10 cellular contexts compared by ENCODE assay signal in genomic region chr22:20965104-20965887, GRCh38. TPM values are rescaled to one million over a fixed set of nuclear protein-coding genes. Genes with fewer than 3 reads are reported as not detected.
DNase-seq lines count a peak whose midpoint lies in the region; TF ChIP-seq lines count a peak whose summit lies in the region.
"Had no signal": no experiment of that assay in that cellular context is flagged by ENCODE, and none has a peak within 500 bp of the region (broad histone marks: within the 10 kb centered on the region; RNA-seq: fewer than 3 reads in every experiment).

No MANE protein-coding gene starts in this region.

- intact Hi-C loops in dorsolateral prefrontal cortex (cut with DNase I) = no loop called here

- peak overlapping the region; percentile 74 to 85 for H3K9ac ChIP-seq in mucosa of rectum (ENCODE audit: low read depth in 1 of 2, low read length in 2 of 2)

- H3K4me1 ChIP-seq in mucosa of rectum (ENCODE audit: control insufficient read depth in 2 of 2, insufficient read depth in 2 of 2, low read length in 2 of 2) (peaks cover 32 to 38% of the 10 kb centered on the region in 2 donors), tibial nerve (peaks cover 0 to 19% (median 11%) of the 10 kb centered on the region in 4 donors)

- no peak for TF ChIP-seq EP300 in tibial nerve (IDR thresholded peaks at IDR 0.05)

- H3K27ac Mint-ChIP-seq in activated T-cell treated with anti-CD3 and anti-CD28 coated beads, Interleukin-2, amount 50 U/mL, for 24 hours = no peak overlapping the region

- H3K27me3 ChIP-seq in dorsolateral prefrontal cortex (peaks cover 0 to 19% (median 0%) of the 10 kb centered on the region in 45 donors), mucosa of rectum (ENCODE audit: control insufficient read depth in 2 of 2, insufficient read depth in 2 of 2, low read length in 2 of 2) (no peaks in the 10 kb centered on the region), tibial nerve (peaks cover 0 to 23% of the 10 kb centered on the region in 2 donors)

- H3K36me3 Mint-ChIP-seq in activated T-cell treated with anti-CD3 and anti-CD28 coated beads, Interleukin-2, amount 50 U/mL, for 24 hours (ENCODE audit: low read depth) = no peaks in the 10 kb centered on the region

- 19 to 29% methylated on average over 19 to 25 of the region's 65 CpGs for WGBS in tibial nerve, 2 donors

- no peaks in the 10 kb centered on the region for H3K9me3 ChIP-seq in mucosa of rectum (ENCODE audit: control insufficient read depth in 2 of 2, low read length in 2 of 2)
- no peaks in the 10 kb centered on the region for H3K9me3 ChIP-seq in tibial nerve

- H3K4me3 ChIP-seq in dorsolateral prefrontal cortex (peak overlapping the region in 57 of 59 donors; percentile 1 to 70 (median 54)), mucosa of rectum (ENCODE audit: low read length in 2 of 2) (peak overlapping the region; percentile 42 to 62), tibial nerve (peak overlapping the region in 3 of 4 donors; percentile 5 to 47 (median 44))

- DNase-seq in activated T-cell treated with anti-CD3 and anti-CD28 coated beads, Interleukin-2, amount 50 U/mL, for 24 hours = no peak
- DNase-seq in activated T-cell treated with anti-CD3 and anti-CD28 coated beads, Interleukin-2, amount 50 U/mL, for 48 hours = no peak
- DNase-seq in dorsolateral prefrontal cortex (no peak), tibial nerve (ENCODE audit: low spot score in 2 of 2) (no peak), foreskin melanocyte (no peak), hepatic stellate cell (ENCODE audit: low spot score) (no peak), CD1c-positive myeloid dendritic cell (ENCODE audit: extremely low spot score) (no peak)
- DNase-seq: OCI-M1 had no signal

- peak overlapping the region; percentile 15 for H3K4me3 Mint-ChIP-seq in activated T-cell treated with anti-CD3 and anti-CD28 coated beads, Interleukin-2, amount 50 U/mL, for 24 hours

- TF ChIP-seq CTCF in dorsolateral prefrontal cortex (IDR thresholded peaks at IDR 0.05 in 54 of 56, conservative IDR thresholded peaks at IDR 0.05 in 2 of 56; ENCODE audit: low read depth in 1 of 56, partially characterized antibody in 56 of 56) = no peak
- TF ChIP-seq CTCF in tibial nerve (IDR thresholded peaks at IDR 0.05) = no peak

- no peaks in the 10 kb centered on the region for H3K9me3 Mint-ChIP-seq in activated T-cell treated with anti-CD3 and anti-CD28 coated beads, Interleukin-2, amount 50 U/mL, for 24 hours

- H3K27ac ChIP-seq in dorsolateral prefrontal cortex (peak overlapping the region in 19 of 59 donors; percentile 3 to 87 (median 46)), mucosa of rectum (ENCODE audit: low read depth in 2 of 2, low read length in 2 of 2) (peak overlapping the region; percentile 89 to 94), tibial nerve (no peak overlapping the region)
- H3K27ac ChIP-seq: C4-2B had no signal

- peaks cover 16% of the 10 kb centered on the region for H3K4me1 Mint-ChIP-seq in activated T-cell treated with anti-CD3 and anti-CD28 coated beads, Interleukin-2, amount 50 U/mL, for 24 hours (ENCODE audit: low read depth)

- TF ChIP-seq POLR2A in tibial nerve (IDR thresholded peaks at IDR 0.05) = no peak

- peaks cover 26% of the 10 kb centered on the region for H3K27me3 Mint-ChIP-seq in activated T-cell treated with anti-CD3 and anti-CD28 coated beads, Interleukin-2, amount 50 U/mL, for 24 hours

- H3K36me3 ChIP-seq in mucosa of rectum (ENCODE audit: control insufficient read depth in 2 of 2, insufficient read depth in 2 of 2, low read length in 2 of 2) (peaks cover 2 to 3% of the 10 kb centered on the region in 2 donors), tibial nerve (no peaks in the 10 kb centered on the region)

RNA-seq across cellular contexts. Expression of gene AIFM3, which starts 1.8 kb away (rescaled TPM):
- total RNA-seq in dorsolateral prefrontal cortex (100 to 1,000 TPM in 39 of 120 experiments, 10 to 100 TPM in 81; 45.5 to 214 (median 90.2) TPM), tibial nerve (1 to 10 TPM in 3 of 4 donors, under 1 TPM in 1; 0.59 to 3.1 (median 1.8) TPM)

RNA-seq across cellular contexts. Expression of gene LZTR1, which starts 16.8 kb away (rescaled TPM):
- total RNA-seq in dorsolateral prefrontal cortex = 100 to 1,000 TPM in 5 of 120 experiments, 10 to 100 TPM in 115; 48.3 to 115 (median 73.6) TPM
- 100 to 1,000 TPM in 1 of 4 donors, 10 to 100 TPM in 3; 59.8 to 127 (median 66.5) TPM for total RNA-seq in tibial nerve

RNA-seq across cellular contexts. Expression of gene THAP7, which starts 36.6 kb away (rescaled TPM):
- 10 to 100 TPM; 17.9 to 37.3 (median 26.6) TPM for total RNA-seq in dorsolateral prefrontal cortex
- 10 to 100 TPM; 46.9 to 71.8 (median 49.3) TPM for total RNA-seq in tibial nerve

RNA-seq across cellular contexts. Expression of gene CRKL, which starts 48.1 kb away (rescaled TPM):
- total RNA-seq in dorsolateral prefrontal cortex (100 to 1,000 TPM in 31 of 120 experiments, 10 to 100 TPM in 89; 75.1 to 125 (median 94.5) TPM), tibial nerve (10 to 100 TPM; 44.7 to 59.0 (median 51.5) TPM)

RNA-seq across cellular contexts. Expression of gene P2RX6, which starts 49.7 kb away (rescaled TPM):
- total RNA-seq in dorsolateral prefrontal cortex (10 to 100 TPM in 113 of 120 experiments, 1 to 10 TPM in 7; 8.0 to 33.6 (median 14.2) TPM), tibial nerve (1 to 10 TPM in 1 of 4 donors, under 1 TPM in 3; 0.63 to 3.3 (median 0.78) TPM)

Comparison
In these comparisons a context has a peak if more than half of its experiments do, and no peak if none do; other contexts are left out.
1. H3K27ac ChIP-seq: peak in mucosa of rectum (2 of 2); none in tibial nerve (0 of 4).
2. RNA of gene AIFM3, which starts 1.8 kb away (total RNA-seq): 45.5 to 214 TPM in dorsolateral prefrontal cortex; 0.59 to 3.1 TPM in tibial nerve; every median in the first group is over 10 times any median in the second.
3. Peak in every context shown above with its lines, with median percentiles within 50 percentile points of each other: H3K4me3 ChIP-seq.